In the genomic region with DNA sequence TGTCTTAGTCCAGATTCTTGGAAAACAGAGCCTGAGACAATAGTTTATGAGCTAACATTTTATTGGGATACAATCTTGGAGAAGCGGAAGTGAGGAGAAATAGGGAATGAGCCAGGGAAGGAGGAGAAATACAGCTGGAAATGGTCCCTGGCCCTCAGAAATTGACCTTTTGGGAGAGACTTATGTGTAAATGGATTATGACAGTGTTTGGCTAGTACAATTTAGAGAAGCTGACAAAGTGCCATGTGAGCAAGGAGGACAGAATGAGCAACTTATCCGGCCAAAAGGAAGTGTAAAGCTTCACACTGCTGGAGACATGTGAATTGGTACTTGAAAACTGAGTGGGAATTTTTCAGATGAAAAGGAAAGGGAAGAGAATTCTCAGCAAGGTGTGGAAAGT, we compare ENCODE assay signal across 12 cellular contexts. TPM values are rescaled to one million over a fixed set of nuclear protein-coding genes. Genes with fewer than 3 reads are reported as not detected.
DNase-seq lines count a peak whose midpoint lies in the region; ATAC-seq and TF ChIP-seq lines count a peak whose summit lies in the region.
"Had no signal": no experiment of that assay in that cellular context is flagged by ENCODE, and none has a peak within 500 bp of the region (broad histone marks: within the 10 kb centered on the region; RNA-seq: fewer than 3 reads in every experiment).

No MANE protein-coding gene starts in this region.

- H4K91ac ChIP-seq in trophoblast cell (ENCODE audit: low read depth, low read length): no peak overlapping the region

- H3K27me3 ChIP-seq in CD4-positive, alpha-beta memory T cell (ENCODE audit: insufficient read depth, low read length): no peaks in the 10 kb centered on the region
- H3K27me3 ChIP-seq in HUES48 (ENCODE audit: control insufficient read depth, insufficient read depth, low read length): no peaks in the 10 kb centered on the region
- no peaks in the 10 kb centered on the region for H3K27me3 ChIP-seq in trophoblast cell (ENCODE audit: insufficient read depth, low read length)

- H3K27me3 Mint-ChIP-seq in CD4-positive, alpha-beta memory T cell: peaks cover 0 to 2% of the 10 kb centered on the region in 2 donors
- H3K27me3 Mint-ChIP-seq in dendritic cell treated with granulocyte-macrophage colony-stimulating factor and Interleukin-4, amounts not matched to agents 40 ng/mL and 50 ng/mL, for 4 days: no peaks in the 10 kb centered on the region
- H3K27me3 Mint-ChIP-seq in type B pancreatic cell: no peaks in the 10 kb centered on the region

- H3K4me1 ChIP-seq in CD4-positive, alpha-beta memory T cell (ENCODE audit: insufficient read depth, low read length): peaks cover 78% of the 10 kb centered on the region
- H3K4me1 ChIP-seq in HUES48 (ENCODE audit: control insufficient read depth, insufficient read depth, low read length) (peaks cover 22% of the 10 kb centered on the region), trophoblast cell (ENCODE audit: control insufficient read depth in 1 of 2, insufficient read depth in 2 of 2, low read length in 2 of 2) (peaks cover 2 to 3% of the 10 kb centered on the region in 2 experiments)

- H3K14ac ChIP-seq in trophoblast cell (ENCODE audit: low read length): no peak overlapping the region

- H3K4me1 Mint-ChIP-seq in CD4-positive, alpha-beta memory T cell: peaks cover 63 to 85% (median 70%) of the 10 kb centered on the region in 4 donors
- H3K4me1 Mint-ChIP-seq in dendritic cell treated with granulocyte-macrophage colony-stimulating factor and Interleukin-4, amounts not matched to agents 40 ng/mL and 50 ng/mL, for 4 days (ENCODE audit: low read depth): peaks cover 50% of the 10 kb centered on the region
- H3K4me1 Mint-ChIP-seq in type B pancreatic cell (ENCODE audit: unreplicated experiment): peaks cover 8% of the 10 kb centered on the region

- H2BK12ac ChIP-seq in trophoblast cell (ENCODE audit: low read length): no peak overlapping the region

- no peak overlapping the region for H3K18ac ChIP-seq in trophoblast cell (ENCODE audit: low read length)

- H3K4me3 Mint-ChIP-seq in CD4-positive, alpha-beta memory T cell: peak overlapping the region; percentile 92 to 99 (median 97)
- H3K4me3 Mint-ChIP-seq in dendritic cell treated with granulocyte-macrophage colony-stimulating factor and Interleukin-4, amounts not matched to agents 40 ng/mL and 50 ng/mL, for 4 days: peak overlapping the region; percentile 72
- H3K4me3 Mint-ChIP-seq in type B pancreatic cell: no peak overlapping the region

- POLR2A ChIA-PET in CD4-positive, alpha-beta memory T cell (lab: Charles Lee; ENCODE audit: partially characterized antibody): interaction anchor here (0.7 to 14.1 kb wide), 12 partner anchors 9 to 601 kb away, joined by 3 to 204 read pairs (median 7); a partner anchor contains a TSS

- peak overlapping the region; percentile 72 for H3K27ac ChIP-seq in CD4-positive, alpha-beta memory T cell (ENCODE audit: low read depth, low read length)
- H3K27ac ChIP-seq in HUES48 (ENCODE audit: low read depth, low read length) (peak overlapping the region; percentile 77), trophoblast cell (ENCODE audit: low read depth, low read length) (no peak overlapping the region)
- H3K27ac ChIP-seq: epithelial cell of prostate had no signal

- CTCF ChIA-PET in CD4-positive, alpha-beta memory T cell (lab: Charles Lee; ENCODE audit: partially characterized antibody): interaction anchor here (0.7 to 11.2 kb wide), 23 partner anchors 9 to 973 kb away, joined by 3 to 158 read pairs (median 23); a partner anchor contains a TSS

- no peak overlapping the region for H2BK120ac ChIP-seq in trophoblast cell (ENCODE audit: insufficient read depth, low read length, poor library complexity)

- H3K4me3 ChIP-seq in CD4-positive, alpha-beta memory T cell (ENCODE audit: low read length in 2 of 2): peak overlapping the region; percentile 74 to 84
- H3K4me3 ChIP-seq in HUES48 (ENCODE audit: low read depth, low read length) (no peak overlapping the region), trophoblast cell (ENCODE audit: low read depth, low read length) (no peak overlapping the region)

- H2AK5ac ChIP-seq in trophoblast cell (ENCODE audit: low read length): peak overlapping the region; percentile 18

- H4K8ac ChIP-seq in trophoblast cell (ENCODE audit: low read depth, low read length): no peak overlapping the region

- H3K9ac ChIP-seq in HUES48 (ENCODE audit: low read depth, low read length): no peak overlapping the region
- H3K9ac ChIP-seq in trophoblast cell (ENCODE audit: low read length): peak overlapping the region; percentile 43

- intact Hi-C loops in CD4-positive, alpha-beta memory T cell (cut with micrococcal nuclease): no loop called here
- intact Hi-C loops in dendritic cell treated with granulocyte-macrophage colony-stimulating factor and Interleukin-4, amounts not matched to agents 40 ng/mL and 50 ng/mL, for 4 days (cut with micrococcal nuclease): no loop called here

- no peak overlapping the region for H3K4ac ChIP-seq in trophoblast cell (ENCODE audit: low read depth, low read length)

- no peak for TF ChIP-seq CTCF in type B pancreatic cell (conservative IDR thresholded peaks at IDR 0.05)

- H3K27ac Mint-ChIP-seq in CD4-positive, alpha-beta memory T cell: peak overlapping the region; percentile 98 to 100 (median 99)
- H3K27ac Mint-ChIP-seq in dendritic cell treated with granulocyte-macrophage colony-stimulating factor and Interleukin-4, amounts not matched to agents 40 ng/mL and 50 ng/mL, for 4 days: peak overlapping the region; percentile 88
- no peak overlapping the region for H3K27ac Mint-ChIP-seq in type B pancreatic cell

- no peak for ATAC-seq in HG02588 (IDR thresholded peaks at IDR 0.05; ENCODE audit: unreplicated experiment)

- H3K23ac ChIP-seq in trophoblast cell (ENCODE audit: low read length): no peak overlapping the region

- no peak overlapping the region for H2AFZ ChIP-seq in trophoblast cell (ENCODE audit: insufficient read depth, low read length, poor library complexity)

- H3K9me3 Mint-ChIP-seq in CD4-positive, alpha-beta memory T cell: peaks cover 0 to 2% (median 0%) of the 10 kb centered on the region in 8 donors
- H3K9me3 Mint-ChIP-seq in dendritic cell treated with granulocyte-macrophage colony-stimulating factor and Interleukin-4, amounts not matched to agents 40 ng/mL and 50 ng/mL, for 4 days: no peaks in the 10 kb centered on the region
- no peaks in the 10 kb centered on the region for H3K9me3 Mint-ChIP-seq in type B pancreatic cell

- H2BK5ac ChIP-seq in trophoblast cell (ENCODE audit: low read depth, low read length, poor library complexity): no peak overlapping the region

- H3K36me3 Mint-ChIP-seq in CD4-positive, alpha-beta memory T cell: peaks cover 42 to 51% of the 10 kb centered on the region in 2 donors
- peaks cover 53% of the 10 kb centered on the region for H3K36me3 Mint-ChIP-seq in dendritic cell treated with granulocyte-macrophage colony-stimulating factor and Interleukin-4, amounts not matched to agents 40 ng/mL and 50 ng/mL, for 4 days (ENCODE audit: low read depth)
- H3K36me3 Mint-ChIP-seq in type B pancreatic cell: no peaks in the 10 kb centered on the region

- no peaks in the 10 kb centered on the region for H3K9me3 ChIP-seq in CD4-positive, alpha-beta memory T cell (ENCODE audit: control insufficient read depth in 1 of 2, low read length in 2 of 2)
- H3K9me3 ChIP-seq in HUES48 (ENCODE audit: control insufficient read depth, insufficient read depth, low read length) (no peaks in the 10 kb centered on the region), trophoblast cell (ENCODE audit: insufficient read depth, low read depth, low read length) (no peaks in the 10 kb centered on the region)

- WGBS in trophoblast cell (ENCODE audit: extremely low coverage, insufficient coverage, insufficient read length): no CpG with 5 or more reads among the region's 2 CpGs

- H3K36me3 ChIP-seq in CD4-positive, alpha-beta memory T cell (ENCODE audit: insufficient read depth, low read length): peaks cover 9% of the 10 kb centered on the region
- H3K36me3 ChIP-seq in HUES48 (ENCODE audit: control insufficient read depth, insufficient read depth, low read length): no peaks in the 10 kb centered on the region
- no peaks in the 10 kb centered on the region for H3K36me3 ChIP-seq in trophoblast cell (ENCODE audit: control insufficient read depth in 1 of 2, insufficient read depth in 2 of 2, low read length in 2 of 2)

- H3K4me2 ChIP-seq in trophoblast cell (ENCODE audit: low read length): peak overlapping the region; percentile 38

- H3K79me2 ChIP-seq in trophoblast cell (ENCODE audit: control insufficient read depth, insufficient read depth, low read length, poor library complexity): no peaks in the 10 kb centered on the region

- DNase-seq in CD4-positive, alpha-beta memory T cell: no peak
- DNase-seq in trophoblast cell (no peak), type B pancreatic cell (ENCODE audit: extremely low spot score, unreplicated experiment) (no peak), NCI-H1417 (lab: John Stamatoyannopoulos, UW) (no peak)
- DNase-seq: activated gamma-delta T cell, islet precursor cell, NCI-H526, T1000 had no signal

- H4K12ac ChIP-seq in trophoblast cell (ENCODE audit: low read depth, low read length): no peak overlapping the region

- H3K79me1 ChIP-seq in trophoblast cell (ENCODE audit: low read length): peaks cover 5% of the 10 kb centered on the region

RNA-seq across cellular contexts. Expression of a gene that starts 2.9 kb away (rescaled TPM):
- 10 to 100 TPM; 96.1 to 99.8 TPM for total RNA-seq in CD4-positive, alpha-beta memory T cell
- polyA plus RNA-seq in CD4-positive, alpha-beta memory T cell: 100 to 1,000 TPM; 159 to 222 TPM
- polyA plus RNA-seq in trophoblast cell (2013): 19.6 and 20.8 TPM in 2 replicates
- 0.45 and 4.3 TPM in 2 replicates for total RNA-seq in type B pancreatic cell (ENCODE audit: low replicate concordance)

RNA-seq across cellular contexts. Expression of a gene that starts 28.0 kb away (rescaled TPM):
- 10 to 100 TPM; 60.7 to 65.0 TPM for total RNA-seq in CD4-positive, alpha-beta memory T cell
- 10 to 100 TPM; 51.2 to 66.1 TPM for polyA plus RNA-seq in CD4-positive, alpha-beta memory T cell
- 67.1 and 67.4 TPM in 2 replicates for polyA plus RNA-seq in trophoblast cell (2013)
- total RNA-seq in type B pancreatic cell (ENCODE audit: low replicate concordance): 66.9 and 87.8 TPM in 2 replicates

Comparison
In these comparisons a context has a peak if more than half of its experiments do, and no peak if none do; other contexts are left out.
1. H3K4me3 ChIP-seq: peak in CD4-positive, alpha-beta memory T cell (2 of 2); none in HUES48 (single experiment) and trophoblast cell (single experiment).
2. RNA of a gene that starts 2.9 kb away (total RNA-seq): 96.1 to 99.8 TPM in CD4-positive, alpha-beta memory T cell; 0.45 to 4.3 TPM in type B pancreatic cell; every median in the first group is over 10 times any median in the second.